25 cellular contexts compared by ENCODE assay signal in the genomic region with DNA sequence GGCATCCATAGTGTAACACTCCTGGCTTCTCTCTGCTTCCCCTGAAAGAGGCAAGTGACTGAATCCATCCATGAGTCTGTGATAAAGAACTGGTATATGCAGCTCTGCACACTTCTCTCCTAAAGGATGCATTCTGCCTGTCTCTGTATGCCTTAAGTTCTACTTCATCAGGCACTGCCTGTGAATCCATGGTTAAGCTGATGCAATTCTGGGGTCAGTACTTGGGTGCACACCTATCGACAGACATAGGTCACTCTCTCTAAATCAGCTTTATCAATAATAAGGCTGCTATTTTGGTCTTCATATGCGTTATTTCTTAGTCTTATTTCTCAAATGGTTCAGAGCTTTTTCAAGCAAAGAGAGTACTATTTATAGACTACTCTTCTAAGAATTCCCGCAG.
"Had no signal": no experiment of that assay in that cellular context is flagged by ENCODE, and none has a peak within 500 bp of the region (broad histone marks: within the 10 kb centered on the region; RNA-seq: fewer than 3 reads in every experiment).

No MANE protein-coding gene starts in this region.

- H3K27ac ChIP-seq: left lung, lower lobe of right lung, neural progenitor cell, ovary, right atrium auricular region, right lobe of liver, suprapubic skin, thoracic aorta, tibial artery, upper lobe of right lung had no signal

- H3K4me2 ChIP-seq: neural progenitor cell had no signal

- FAIRE-seq: islet of Langerhans, kidney, urothelium cell line had no signal

- H3K27me3 ChIP-seq: left lung, neural progenitor cell, ovary, right atrium auricular region, right lobe of liver, suprapubic skin, tibial artery, upper lobe of right lung had no signal

- ATAC-seq: left colon; left lung; lower lobe of right lung; naive thymus-derived CD8-positive, alpha-beta T cell; right lobe of liver; stimulated activated effector memory CD8-positive, alpha-beta T cell treated with anti-CD3 and anti-CD28 coated beads, Interleukin-12 subunit alpha, Interleukin-12 subunit beta, amount 100 ng/mL, for 72 hours; upper lobe of right lung had no signal

- H3K36me3 ChIP-seq: left lung, lower lobe of right lung, neural progenitor cell, ovary, right atrium auricular region, right lobe of liver, suprapubic skin, thoracic aorta, tibial artery, upper lobe of right lung had no signal

- H3K4me1 ChIP-seq: left lung, lower lobe of right lung, neural progenitor cell, right atrium auricular region, right lobe of liver, suprapubic skin, tibial artery, upper lobe of right lung had no signal

- H3K9ac ChIP-seq: neural progenitor cell had no signal

- H3K4me3 ChIP-seq: left lung, lower lobe of right lung, neural progenitor cell, ovary, right atrium auricular region, right lobe of liver, suprapubic skin, thoracic aorta, tibial artery, upper lobe of right lung had no signal

- DNase-seq: hypothalamus; immature natural killer cell; kidney; left colon; left lung; lower lobe of right lung; mammary epithelial cell; mesenchymal stem cell; naive thymus-derived CD8-positive, alpha-beta T cell; ovary; right lobe of liver; stimulated activated CD4-positive, alpha-beta T cell treated with anti-CD3 and anti-CD28 coated beads, Interleukin-12 subunit alpha, Interleukin-12 subunit beta, amount 100 ng/mL, for 4 hours; stimulated activated CD4-positive, alpha-beta T cell treated with anti-CD3 and anti-CD28 coated beads, Interleukin-15, amount 100 ng/mL, for 24 hours; stimulated activated CD4-positive, alpha-beta T cell treated with anti-CD3 and anti-CD28 coated beads, Interleukin-4, amount 100 ng/mL, for 24 hours; stimulated activated naive CD4-positive, alpha-beta T cell; tibial artery; trophoblast cell; upper lobe of right lung had no signal

- H3K9me3 ChIP-seq: left lung, lower lobe of right lung, ovary, right atrium auricular region, right lobe of liver, suprapubic skin, thoracic aorta, tibial artery, upper lobe of right lung had no signal

- H2AFZ ChIP-seq: neural progenitor cell had no signal
